16 cellular contexts compared by ENCODE assay signal in genomic region chr15:71373917-71374316, GRCh38.
DNase-seq lines count a peak whose midpoint lies in the region; TF ChIP-seq lines count a peak whose summit lies in the region.
"Had no signal": no experiment of that assay in that cellular context is flagged by ENCODE, and none has a peak within 500 bp of the region (broad histone marks: within the 10 kb centered on the region; RNA-seq: fewer than 3 reads in every experiment).

No MANE protein-coding gene starts in this region.

- H3K4me3 Mint-ChIP-seq in HFFc6, result peak overlapping the region; percentile 18; the same call in 1 of the 2 replicates

- TF ChIP-seq CTCF in HFFc6 (IDR thresholded peaks at IDR 0.05), result no peak
- no peak for TF ChIP-seq CTCF in ascending aorta (IDR thresholded peaks at IDR 0.05)
- no peak for TF ChIP-seq CTCF in right atrium auricular region (IDR thresholded peaks at IDR 0.05)
- no peak for TF ChIP-seq CTCF in transverse colon (IDR thresholded peaks at IDR 0.05)
- TF ChIP-seq CTCF in Peyer's patch (IDR thresholded peaks at IDR 0.05), result no peak
- TF ChIP-seq CTCF in stomach (IDR thresholded peaks at IDR 0.05), result no peak

- H3K4me1 ChIP-seq in ascending aorta (peaks cover 0 to 21% of the 10 kb centered on the region in 2 donors), right atrium auricular region (peaks cover 0 to 32% of the 10 kb centered on the region in 2 donors), transverse colon (peaks cover 5 to 28% (median 11%) of the 10 kb centered on the region in 4 donors), Peyer's patch (peaks cover 0 to 28% (median 0%) of the 10 kb centered on the region in 4 donors), stomach (peaks cover 0 to 30% (median 21%) of the 10 kb centered on the region in 4 donors)
- H3K4me1 ChIP-seq: BLaER1 had no signal

- H3K27ac Mint-ChIP-seq in HFFc6, result 0 out of 2 replicates have a peak overlapping the region, but pooled peaks have one; percentile 58

- peaks cover 36% of the 10 kb centered on the region for H3K4me1 Mint-ChIP-seq in HFFc6 (ENCODE audit: low read depth)

- no peak for TF ChIP-seq POLR2A in transverse colon (IDR thresholded peaks at IDR 0.05)
- no peak for TF ChIP-seq POLR2A in Peyer's patch (IDR thresholded peaks at IDR 0.05)
- no peak for TF ChIP-seq POLR2A in stomach (IDR thresholded peaks at IDR 0.05)

- H3K27ac ChIP-seq in ascending aorta (peak overlapping the region; percentile 7 to 65), right atrium auricular region (peak overlapping the region; percentile 43 to 47), transverse colon (peak overlapping the region; percentile 22 to 52 (median 42)), Peyer's patch (peak overlapping the region in 2 of 4 donors; percentile 21 to 67), stomach (peak overlapping the region in 2 of 5 donors; percentile 30 to 34)
- H3K27ac ChIP-seq: BLaER1 had no signal

- H3K4me3 ChIP-seq in ascending aorta (no peak overlapping the region), right atrium auricular region (no peak overlapping the region), transverse colon (no peak overlapping the region), Peyer's patch (no peak overlapping the region), stomach (no peak overlapping the region)
- H3K4me3 ChIP-seq: BLaER1, HAP-1 had no signal

- peaks cover 23% of the 10 kb centered on the region for H3K36me3 Mint-ChIP-seq in HFFc6 (ENCODE audit: low read depth)

- no peaks in the 10 kb centered on the region for H3K36me3 ChIP-seq in ascending aorta
- no peaks in the 10 kb centered on the region for H3K36me3 ChIP-seq in right atrium auricular region
- no peaks in the 10 kb centered on the region for H3K36me3 ChIP-seq in transverse colon
- H3K36me3 ChIP-seq in Peyer's patch, result no peaks in the 10 kb centered on the region
- H3K36me3 ChIP-seq in stomach, result no peaks in the 10 kb centered on the region
- H3K36me3 ChIP-seq: BLaER1, HAP-1 had no signal

- in situ Hi-C loops in transverse colon (cut with MboI; ENCODE audit: low pct_ligation_motif_present in 1 of 4, low pct_unique_long_range_greater_than_20kb in 1 of 4, low sequenced_read_pairs in 3 of 4), result no loop called here

- DNase-seq in HFFc6 (no peak), ascending aorta (ENCODE audit: low spot score in 2 of 2) (no peak), right atrium auricular region (ENCODE audit: low spot score) (no peak), transverse colon (no peak), Peyer's patch (no peak), kidney glomerular epithelial cell (lab: John Stamatoyannopoulos, UW) (no peak), stomach (no peak), KG1 (lab: John Stamatoyannopoulos, UW) (no peak)
- DNase-seq: COR-L47, DMS153, Kasumi-1, NCI-H1105 treated with DMSO at 0.1 percent for 48 hours, NCI-H187 treated with DMSO at 0.1 percent for 48 hours, NCI-H510A treated with DMSO at 0.1 percent for 48 hours had no signal

- TF ChIP-seq EP300 in transverse colon (IDR thresholded peaks at IDR 0.05; ENCODE audit: low read depth), result no peak
- TF ChIP-seq EP300 in stomach (IDR thresholded peaks at IDR 0.05), result no peak

- WGBS in transverse colon (ENCODE audit: low coverage in 1 of 2), 2 donors, result 43 to 57% methylated on average over 1 of the region's 1 CpG
- 70 to 93% (median 84%) methylated on average over 1 of the region's 1 CpG for WGBS in stomach, 5 donors

- intact Hi-C loops in ascending aorta (cut with DNase I) (no loop called here), transverse colon (cut with DNase I; ENCODE audit: low total_unique reads) (no loop called here), stomach (cut with DNase I; ENCODE audit: low total_unique reads) (no loop called here)

- H3K27me3 ChIP-seq in ascending aorta (no peaks in the 10 kb centered on the region), right atrium auricular region (no peaks in the 10 kb centered on the region), transverse colon (no peaks in the 10 kb centered on the region), Peyer's patch (no peaks in the 10 kb centered on the region), stomach (no peaks in the 10 kb centered on the region)
- H3K27me3 ChIP-seq: BLaER1 had no signal

- H3K9me3 Mint-ChIP-seq in HFFc6, result peaks cover 5% of the 10 kb centered on the region

- H3K27me3 Mint-ChIP-seq in HFFc6 (ENCODE audit: insufficient read depth), result peaks cover 6% of the 10 kb centered on the region; the same call in 1 of the 2 replicates

- H3K9me3 ChIP-seq in ascending aorta (no peaks in the 10 kb centered on the region), right atrium auricular region (no peaks in the 10 kb centered on the region), transverse colon (no peaks in the 10 kb centered on the region), Peyer's patch (no peaks in the 10 kb centered on the region), stomach (no peaks in the 10 kb centered on the region)
- H3K9me3 ChIP-seq: BLaER1 had no signal
